In genomic region chr9:131178895-131179294, GRCh38 we compare ENCODE assay signal across 15 cellular contexts. TPM values are rescaled to one million over a fixed set of nuclear protein-coding genes. Genes with fewer than 3 reads are reported as not detected.
A peak's percentile ranks its signal among the peaks of the same experiment; 100 is the strongest.
DNase-seq lines count a peak whose midpoint lies in the region; ATAC-seq and TF ChIP-seq lines count a peak whose summit lies in the region.
"Had no signal": no experiment of that assay in that cellular context is flagged by ENCODE, and none has a peak within 500 bp of the region (broad histone marks: within the 10 kb centered on the region; RNA-seq: fewer than 3 reads in every experiment).

No MANE protein-coding gene starts in this region.

- no peak overlapping the region for H3K9ac ChIP-seq in neuronal stem cell (ENCODE audit: low read depth, low read length, poor library complexity)

- no peaks in the 10 kb centered on the region for H3K9me3 Mint-ChIP-seq in HFFc6
- H3K9me3 Mint-ChIP-seq in T-cell: no peaks in the 10 kb centered on the region
- H3K9me3 Mint-ChIP-seq: CD8-positive, alpha-beta memory T cell had no signal

- peak overlapping the region; percentile 89 for H3K27ac ChIP-seq in AG04450 (ENCODE audit: low read depth, low read length)
- H3K27ac ChIP-seq in neuronal stem cell (replicated peaks; ENCODE audit: low read length): no peak overlapping the region
- H3K27ac ChIP-seq in esophagus squamous epithelium: no peak overlapping the region
- H3K27ac ChIP-seq: esophagus muscularis mucosa, ovary, vagina, WERI-Rb-1 had no signal

- H3K4me1 Mint-ChIP-seq in HFFc6 (ENCODE audit: low read depth) (peaks cover 44% of the 10 kb centered on the region), T-cell (peaks cover 15 to 24% (median 15%) of the 10 kb centered on the region in 3 donors)

- no peak overlapping the region for H4K8ac ChIP-seq in neuronal stem cell (ENCODE audit: low read depth, low read length)

- TF ChIP-seq POLR2A in erythroblast (IDR thresholded peaks at IDR 0.05; ENCODE audit: low read length) (no peak), esophagus squamous epithelium (IDR thresholded peaks at IDR 0.05) (no peak)

- H3K27me3 Mint-ChIP-seq in HFFc6 (ENCODE audit: insufficient read depth): no peaks in the 10 kb centered on the region; the same call in 1 of the 2 replicates
- H3K27me3 Mint-ChIP-seq in T-cell: no peaks in the 10 kb centered on the region
- H3K27me3 Mint-ChIP-seq: CD8-positive, alpha-beta memory T cell had no signal

- H3K18ac ChIP-seq in neuronal stem cell (ENCODE audit: low read length): no peak overlapping the region

- H3K27me3 ChIP-seq in AG04450 (ENCODE audit: control insufficient read depth, insufficient read depth, low read length) (no peaks in the 10 kb centered on the region), neuronal stem cell (ENCODE audit: control insufficient read depth in 3 of 3, insufficient read depth in 3 of 3, low read depth in 1 of 3, low read length in 3 of 3) (no peaks in the 10 kb centered on the region), esophagus squamous epithelium (no peaks in the 10 kb centered on the region)
- H3K27me3 ChIP-seq: esophagus muscularis mucosa, ovary, vagina had no signal

- no peak overlapping the region for H2BK120ac ChIP-seq in neuronal stem cell (ENCODE audit: low read depth, low read length)

- peak overlapping the region; percentile 94 for H3K27ac Mint-ChIP-seq in HFFc6
- no peak overlapping the region for H3K27ac Mint-ChIP-seq in T-cell

- H2BK5ac ChIP-seq in neuronal stem cell (ENCODE audit: low read length): no peak overlapping the region

- WGBS in neuronal stem cell (ENCODE audit: extremely low coverage in 2 of 2, insufficient read length in 2 of 2, insufficient replicate concordance in 1 of 2), 2 donors: no CpG with 5 or more reads among the region's 1 CpG
- 78 to 100% methylated on average over 1 of the region's 1 CpG for WGBS in esophagus squamous epithelium, 2 donors

- H3K36me3 Mint-ChIP-seq in HFFc6 (ENCODE audit: low read depth): peaks cover 42% of the 10 kb centered on the region
- H3K36me3 Mint-ChIP-seq in T-cell: peaks cover 60% of the 10 kb centered on the region

- POLR2A ChIA-PET in AG04450 (lab: Yijun Ruan, JAX): interaction anchor here (1.0 kb wide), 1 partner anchor 156 kb away, joined by 3 read pairs; no protein-coding TSS in a partner anchor
- POLR2A ChIA-PET in T-cell (lab: Charles Lee): no interaction called here

- H2AK5ac ChIP-seq in neuronal stem cell (ENCODE audit: low read depth, low read length): no peak overlapping the region

- H3K4me2 ChIP-seq in neuronal stem cell (ENCODE audit: insufficient read depth, low read length, poor library complexity, severe bottlenecking): no peak overlapping the region

- H3K36me3 ChIP-seq in neuronal stem cell (replicated peaks in 1 of 2; ENCODE audit: control insufficient read depth in 2 of 2, insufficient read depth in 2 of 2, low read length in 2 of 2): peaks cover 18 to 96% of the 10 kb centered on the region in 2 donors
- peaks cover 0 to 99% (median 24%) of the 10 kb centered on the region in 3 donors for H3K36me3 ChIP-seq in esophagus squamous epithelium
- H3K36me3 ChIP-seq: ovary had no signal

- H3K4me3 Mint-ChIP-seq in HFFc6 (peak overlapping the region; percentile 84), T-cell (no peak overlapping the region)
- H3K4me3 Mint-ChIP-seq: CD8-positive, alpha-beta memory T cell had no signal

- DNase-seq in AG04450 (ENCODE audit: low read depth, low spot score) (no peak), HFFc6 (no peak), erythroblast (lab: John Stamatoyannopoulos, UW) (peak; percentile 55 to 62), neuronal stem cell (ENCODE audit: low spot score) (no peak), T-cell (no peak), esophagus squamous epithelium (lab: John Stamatoyannopoulos, UW) (no peak)
- DNase-seq in central memory CD4-positive, alpha-beta T cell: no peak
- DNase-seq: NCI-H1436 treated with DMSO at 0.1 percent for 48 hours, NCI-H510A had no signal

- no peak overlapping the region for H4K91ac ChIP-seq in neuronal stem cell (ENCODE audit: low read depth, low read length, poor library complexity)

- H3K14ac ChIP-seq in neuronal stem cell (ENCODE audit: low read length): no peak overlapping the region

- H3K4ac ChIP-seq in neuronal stem cell (ENCODE audit: low read length): no peak overlapping the region

- no peak for ATAC-seq in T-cell (replicated peaks in 1 of 4)

- TF ChIP-seq CTCF in AG04450 (IDR thresholded peaks at IDR 0.05; ENCODE audit: low read depth, low read length) (no peak), HFFc6 (IDR thresholded peaks at IDR 0.05) (no peak), esophagus squamous epithelium (IDR thresholded peaks at IDR 0.05) (no peak)

- H3K4me1 ChIP-seq in neuronal stem cell (ENCODE audit: control insufficient read depth in 2 of 2, insufficient read depth in 1 of 2, low read depth in 1 of 2, low read length in 2 of 2): peaks cover 0 to 5% of the 10 kb centered on the region in 2 donors
- no peaks in the 10 kb centered on the region for H3K4me1 ChIP-seq in esophagus squamous epithelium
- H3K4me1 ChIP-seq: vagina had no signal

- no peak overlapping the region for H2BK12ac ChIP-seq in neuronal stem cell (ENCODE audit: low read length)

- no peak overlapping the region for H3K4me3 ChIP-seq in AG04450 (ENCODE audit: low read depth, low read length)
- H3K4me3 ChIP-seq in neuronal stem cell (ENCODE audit: low read length in 2 of 2): no peak overlapping the region
- H3K4me3 ChIP-seq in esophagus squamous epithelium: no peak overlapping the region
- H3K4me3 ChIP-seq: esophagus muscularis mucosa, lung, ovary, vagina had no signal

- peak overlapping the region; percentile 69 for H3K23ac ChIP-seq in neuronal stem cell (ENCODE audit: low read depth, low read length, poor library complexity)

- CTCF ChIA-PET in AG04450 (lab: Charles Lee): interaction anchor here (0.6 to 7.6 kb wide), 12 partner anchors 18 to 1132 kb away, joined by 3 to 199 read pairs (median 4); no protein-coding TSS in a partner anchor
- CTCF ChIA-PET in T-cell (lab: Charles Lee): interaction anchor here (0.5 to 8.3 kb wide), 7 partner anchors 20 to 841 kb away, joined by 3 to 62 read pairs (median 4); no protein-coding TSS in a partner anchor

- intact Hi-C loops in esophagus squamous epithelium (cut with DNase I): loop anchor here (5.0 kb wide), 1 partner anchor 158 kb away; no protein-coding TSS in a partner anchor

- H2AFZ ChIP-seq in neuronal stem cell (ENCODE audit: low read length): no peak overlapping the region

- H3K79me1 ChIP-seq in neuronal stem cell (ENCODE audit: low read depth, low read length): peaks cover 2% of the 10 kb centered on the region

- H3K9me3 ChIP-seq in AG04450 (ENCODE audit: control insufficient read depth, insufficient read depth, low read length) (no peaks in the 10 kb centered on the region), neuronal stem cell (replicated peaks in 1 of 2; ENCODE audit: control insufficient read depth in 2 of 2, insufficient read depth in 1 of 2, low read depth in 1 of 2, low read length in 2 of 2) (no peaks in the 10 kb centered on the region), esophagus squamous epithelium (no peaks in the 10 kb centered on the region)
- H3K9me3 ChIP-seq: esophagus muscularis mucosa, ovary, vagina had no signal

- no peak overlapping the region for H2BK15ac ChIP-seq in neuronal stem cell (ENCODE audit: low read length)

RNA-seq across cellular contexts. Expression of gene NUP214, which starts 53.5 kb away (rescaled TPM):
- polyA plus RNA-seq in AG04450 (2011; rRNA removed): 7.9 and 12.4 TPM in 2 replicates
- polyA minus RNA-seq in AG04450 (2011; rRNA and poly(A)+ RNA removed): 23.9 and 33.5 TPM in 2 replicates
- 10 to 100 TPM; 34.2 to 43.7 (median 39.3) TPM for total RNA-seq in HFFc6 (2021; fragmentation: NEBNext Ultra II Directional; extraction: Animal tissue kit (Norgen Biotek cat#: 25700))
- 22.4 TPM for polyA plus RNA-seq in neuronal stem cell (2013, experiment 1 of 2)
- polyA plus RNA-seq in neuronal stem cell (2013, experiment 2 of 2): 21.0 TPM
- total RNA-seq in T-cell (100 to 1,000 TPM in 1 of 5 donors, 10 to 100 TPM in 4; 66.7 to 106 (median 68.5) TPM), esophagus squamous epithelium (10 to 100 TPM; 17.4 to 45.4 (median 31.1) TPM)

Comparison
In these comparisons a context has a peak if more than half of its experiments do, and no peak if none do; other contexts are left out.
1. DNase-seq: peak in erythroblast (2 of 2); none in AG04450 (single experiment), HFFc6 (single experiment), neuronal stem cell (single experiment), T-cell (0 of 34), central memory CD4-positive, alpha-beta T cell (single experiment) and esophagus squamous epithelium (single experiment).